ENCODE assay signal across 8 cellular contexts in the genomic region with DNA sequence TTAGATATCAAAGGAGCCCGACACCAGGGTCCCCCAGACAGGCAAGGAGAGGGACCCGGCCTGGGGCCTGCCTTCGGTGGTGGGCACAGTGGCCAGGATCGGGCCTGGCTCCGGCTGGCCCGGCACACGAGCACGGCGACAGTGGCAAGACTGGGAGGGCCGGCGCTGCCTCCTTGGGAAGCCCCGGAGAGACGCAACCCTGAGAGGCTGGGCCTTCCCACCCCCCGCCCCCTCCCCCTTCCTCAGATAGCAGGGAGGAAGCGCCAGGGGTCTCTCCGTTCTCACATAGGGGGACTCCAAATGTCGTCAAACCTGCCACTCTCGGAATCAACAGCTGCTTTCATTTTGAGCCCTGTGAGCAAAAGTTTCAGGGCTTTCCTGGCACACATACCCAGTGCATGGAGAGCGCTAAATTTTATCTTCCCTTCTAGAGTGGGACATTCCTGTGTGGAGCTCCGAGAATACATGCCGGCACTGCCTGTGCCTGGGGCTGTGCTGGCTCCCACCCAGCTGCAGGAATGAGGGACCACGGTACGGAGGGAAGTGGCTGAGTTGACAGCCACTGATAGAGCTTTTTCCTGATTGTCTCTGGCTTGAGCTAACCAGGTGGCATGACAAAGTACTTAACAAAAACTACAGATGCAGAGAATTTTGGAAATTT.
A peak's percentile ranks its signal among the peaks of the same experiment; 100 is the strongest.
DNase-seq lines count a peak whose midpoint lies in the region; ATAC-seq and TF ChIP-seq lines count a peak whose summit lies in the region.

No MANE protein-coding gene starts in this region.

- H3K4me1 Mint-ChIP-seq in naive thymus-derived CD4-positive, alpha-beta T cell, result peaks cover 43 to 86% (median 71%) of the 10 kb centered on the region in 7 donors

- peaks cover 5 to 18% (median 7%) of the 10 kb centered on the region in 3 donors for H3K4me1 ChIP-seq in esophagus squamous epithelium
- H3K4me1 ChIP-seq in naive thymus-derived CD4-positive, alpha-beta T cell (ENCODE audit: control insufficient read depth in 2 of 2, insufficient read depth in 2 of 2, low read length in 2 of 2), result peaks cover 28 to 67% of the 10 kb centered on the region in 2 donors

- H3K27ac Mint-ChIP-seq in naive thymus-derived CD4-positive, alpha-beta T cell, result peak overlapping the region; percentile 85 to 99 (median 93)

- DNase-seq in AG10803 (ENCODE audit: low read depth), result no peak
- peak; percentile 36 to 49 for DNase-seq in activated CD4-positive, alpha-beta T cell treated with anti-CD3 and anti-CD28 coated beads for 4 hours
- no peak for DNase-seq in esophagus squamous epithelium (lab: John Stamatoyannopoulos, UW)
- peak in 4 of 9 donors; percentile 46 to 86 (median 62) for DNase-seq in naive thymus-derived CD4-positive, alpha-beta T cell
- no peak for DNase-seq in NCI-H524 treated with DMSO at 0.1 percent for 48 hours (lab: John Stamatoyannopoulos, UW)
- DNase-seq in COLO668 (lab: John Stamatoyannopoulos, UW; ENCODE audit: unreplicated experiment), result no peak

- no peaks in the 10 kb centered on the region for H3K27me3 ChIP-seq in esophagus squamous epithelium
- H3K27me3 ChIP-seq in naive thymus-derived CD4-positive, alpha-beta T cell (ENCODE audit: control insufficient read depth in 2 of 2, insufficient read depth in 2 of 2, low read length in 2 of 2), result no peaks in the 10 kb centered on the region

- ATAC-seq in GM18907 (IDR thresholded peaks at IDR 0.05; ENCODE audit: unreplicated experiment), result peak; percentile 44
- peak; percentile 38 for ATAC-seq in HG03135 (IDR thresholded peaks at IDR 0.05; ENCODE audit: unreplicated experiment)
- peak; percentile 66 for ATAC-seq in naive thymus-derived CD4-positive, alpha-beta T cell

- no peaks in the 10 kb centered on the region for H3K27me3 Mint-ChIP-seq in naive thymus-derived CD4-positive, alpha-beta T cell

- no peaks in the 10 kb centered on the region for H3K9me3 ChIP-seq in esophagus squamous epithelium
- no peaks in the 10 kb centered on the region for H3K9me3 ChIP-seq in naive thymus-derived CD4-positive, alpha-beta T cell (ENCODE audit: control insufficient read depth in 2 of 3, low read length in 3 of 3)

- H3K27ac ChIP-seq in esophagus squamous epithelium, result peak overlapping the region; percentile 80 to 90 (median 84)
- H3K27ac ChIP-seq in naive thymus-derived CD4-positive, alpha-beta T cell (ENCODE audit: low read depth, low read length), result peak overlapping the region; percentile 100

- POLR2A ChIA-PET in naive thymus-derived CD4-positive, alpha-beta T cell (lab: Charles Lee), result interaction anchor here (1.2 to 13.5 kb wide), 14 partner anchors 8 to 98 kb away, joined by 3 to 273 read pairs (median 28); a partner anchor contains a TSS

- no peaks in the 10 kb centered on the region for H3K9me3 Mint-ChIP-seq in naive thymus-derived CD4-positive, alpha-beta T cell

- peak overlapping the region; percentile 80 to 91 (median 84) for H3K4me3 Mint-ChIP-seq in naive thymus-derived CD4-positive, alpha-beta T cell

- H3K36me3 Mint-ChIP-seq in naive thymus-derived CD4-positive, alpha-beta T cell, result peaks cover 0 to 18% (median 4%) of the 10 kb centered on the region in 5 donors

- no peak for TF ChIP-seq POLR2A in esophagus squamous epithelium (IDR thresholded peaks at IDR 0.05)

- intact Hi-C loops in esophagus squamous epithelium (cut with DNase I), result no loop called here
- intact Hi-C loops in naive thymus-derived CD4-positive, alpha-beta T cell (cut with micrococcal nuclease), result loop anchor here (1.0 to 10.0 kb wide), 10 partner anchors 9 to 261 kb away; a partner anchor contains a TSS

- 0 to 11% methylated on average over 6 to 7 of the region's 23 CpGs for WGBS in esophagus squamous epithelium, 2 donors

- no peaks in the 10 kb centered on the region for H3K36me3 ChIP-seq in esophagus squamous epithelium
- peaks cover 0 to 13% (median 0%) of the 10 kb centered on the region in 3 experiments for H3K36me3 ChIP-seq in naive thymus-derived CD4-positive, alpha-beta T cell (ENCODE audit: control insufficient read depth in 2 of 3, insufficient read depth in 3 of 3, low read length in 3 of 3)

- CTCF ChIA-PET in naive thymus-derived CD4-positive, alpha-beta T cell (lab: Charles Lee), result interaction anchor here (0.5 to 3.0 kb wide), 15 partner anchors 8 to 78 kb away, joined by 3 to 16 read pairs (median 3); a partner anchor contains a TSS

- TF ChIP-seq CTCF in AG10803 (conservative IDR thresholded peaks at IDR 0.05; ENCODE audit: low read length), result no peak
- TF ChIP-seq CTCF in esophagus squamous epithelium (IDR thresholded peaks at IDR 0.05), result no peak

- peak overlapping the region; percentile 74 for H3K4me3 ChIP-seq in AG10803 (ENCODE audit: low read length)
- peak overlapping the region; percentile 63 to 91 (median 82) for H3K4me3 ChIP-seq in esophagus squamous epithelium
- peak overlapping the region; percentile 91 for H3K4me3 ChIP-seq in naive thymus-derived CD4-positive, alpha-beta T cell (ENCODE audit: low read length)

Comparison
In these comparisons a context has a peak if more than half of its experiments do, and no peak if none do; other contexts are left out.
1. DNase-seq: peak in activated CD4-positive, alpha-beta T cell treated with anti-CD3 and anti-CD28 coated beads for 4 hours (2 of 2); none in AG10803 (single experiment), esophagus squamous epithelium (single experiment), NCI-H524 treated with DMSO at 0.1 percent for 48 hours (single experiment) and COLO668 (single experiment).
2. Peak in every context shown above with its lines, with median percentiles within 50 percentile points of each other: H3K4me3 ChIP-seq and ATAC-seq.